ENCODE assay signal across 20 cellular contexts in genomic region chr4:43458293-43458692, GRCh38.
DNase-seq lines count a peak whose midpoint lies in the region; ATAC-seq, FAIRE-seq and TF ChIP-seq lines count a peak whose summit lies in the region.
"Had no signal": no experiment of that assay in that cellular context is flagged by ENCODE, and none has a peak within 500 bp of the region (broad histone marks: within the 10 kb centered on the region; RNA-seq: fewer than 3 reads in every experiment).

No MANE protein-coding gene starts in this region.

- H3K9ac ChIP-seq in SK-N-SH (no peak overlapping the region), H1 (replicated peaks in 1 of 4; ENCODE audit: extremely low read depth in 1 of 4, low read depth in 3 of 4, low read length in 3 of 4) (no peak overlapping the region)
- H3K9ac ChIP-seq: KMS-11 had no signal

- FAIRE-seq in H1 (lab: Jason Lieb, UNC): no peak
- FAIRE-seq: A549, GM12891, GM18507, HepG2 had no signal

- WGBS in SK-N-SH (ENCODE audit: low lambda C conversion rate): 50% methylated on average over 1 of the region's 4 CpGs
- 62% methylated on average over 4 of the region's 4 CpGs; no CpG with 5 or more reads in 1 of the 2 experiments for WGBS in H1 (ENCODE audit: extremely low coverage in 1 of 2, insufficient coverage in 1 of 2, insufficient read length in 1 of 2, insufficient replicate concordance in 2 of 2, low coverage in 1 of 2, low lambda C conversion rate in 2 of 2, missing lambda C conversion rate in 1 of 2), 2 experiments

- no peak overlapping the region for H2BK12ac ChIP-seq in H1 (ENCODE audit: low read depth, low read length)

- POLR2A ChIA-PET in SK-N-SH (lab: Yijun Ruan, JAX) (no interaction called here), H1 (lab: Charles Lee; ENCODE audit: partially characterized antibody) (no interaction called here)

- no peak for TF ChIP-seq POLR2A in H1 (IDR thresholded peaks at IDR 0.05; ENCODE audit: control extremely low read depth in 1 of 2, low read depth in 2 of 2, low read length in 2 of 2)

- no peak overlapping the region for H3K14ac ChIP-seq in H1 (ENCODE audit: insufficient read length)

- no peak for TF ChIP-seq CTCF in SK-N-SH (IDR thresholded peaks at IDR 0.05)
- TF ChIP-seq CTCF in H1 (IDR thresholded peaks at IDR 0.05; ENCODE audit: control extremely low read depth in 1 of 3, insufficient read depth in 1 of 3, low read depth in 1 of 3, low read length in 3 of 3): no peak
- TF ChIP-seq CTCF in ascending aorta (IDR thresholded peaks at IDR 0.05): no peak

- ATAC-seq in SK-N-SH treated with all-trans-retinoic acid at 6 μM for 48 hours (no peak), HG03439 (IDR thresholded peaks at IDR 0.05; ENCODE audit: unreplicated experiment) (no peak)
- ATAC-seq: A549, HepG2 had no signal

- H3K36me3 ChIP-seq in SK-N-SH (replicated peaks in 1 of 2; ENCODE audit: control insufficient read depth in 1 of 2, insufficient read depth in 2 of 2, low read length in 1 of 2) (no peaks in the 10 kb centered on the region), H1 (ENCODE audit: control insufficient read depth in 2 of 4, insufficient read depth in 4 of 4, low read length in 3 of 4) (no peaks in the 10 kb centered on the region), ascending aorta (no peaks in the 10 kb centered on the region)

- intact Hi-C loops in ascending aorta (cut with DNase I): no loop called here

- CTCF ChIA-PET in SK-N-SH (lab: Yijun Ruan, JAX) (no interaction called here), H1 (lab: Charles Lee; ENCODE audit: partially characterized antibody) (interaction anchor here (1.5 kb wide), 1 partner anchor 11 kb away, joined by 4 read pairs; no protein-coding TSS in a partner anchor)

- no peak overlapping the region for H3K18ac ChIP-seq in H1 (ENCODE audit: extremely low read depth, low read length)

- DNase-seq in SK-N-SH (no peak), NCI-H510A treated with DMSO at 0.1 percent for 48 hours (lab: John Stamatoyannopoulos, UW) (peak; percentile 38), H1 (ENCODE audit: low read depth in 1 of 2, low spot score in 2 of 2) (no peak), NCI-H2196 treated with DMSO at 0.1 percent for 48 hours (lab: John Stamatoyannopoulos, UW; ENCODE audit: unreplicated experiment) (no peak), ascending aorta (ENCODE audit: low spot score in 2 of 2) (no peak)
- DNase-seq: Caco-2; CD4-positive, alpha-beta T cell; DMS153; NCI-H1436; NCI-H1930; NCI-H526; NK-92 treated with Interleukin-12 subunit alpha and Interleukin-12 subunit beta, amount 100 ng/mL, for 24 hours; SIG-M5 had no signal

- H3K9me3 ChIP-seq in SK-N-SH (no peaks in the 10 kb centered on the region), H1 (ENCODE audit: insufficient read depth in 2 of 2, low read depth in 1 of 2, low read length in 1 of 2) (no peaks in the 10 kb centered on the region), ascending aorta (no peaks in the 10 kb centered on the region)
- H3K9me3 ChIP-seq: A549, Caco-2 had no signal

- no peak overlapping the region for H3K4me2 ChIP-seq in SK-N-SH
- no peak overlapping the region for H3K4me2 ChIP-seq in H1 (ENCODE audit: insufficient read depth in 1 of 2, low read depth in 2 of 2, low read length in 2 of 2)
- H3K4me2 ChIP-seq: A549, KMS-11 had no signal

- H3K4me1 ChIP-seq in SK-N-SH (ENCODE audit: control insufficient read depth in 1 of 2, insufficient read depth in 2 of 2, low read depth in 1 of 2, low read length in 1 of 2): no peaks in the 10 kb centered on the region; a peak in 2 of 4 replicates
- H3K4me1 ChIP-seq in H1 (replicated peaks in 1 of 4; ENCODE audit: control insufficient read depth in 3 of 4, insufficient read depth in 4 of 4, low read length in 3 of 4): peaks cover 0 to 6% (median 3%) of the 10 kb centered on the region in 4 experiments; a peak in 3 of 7 replicates
- peaks cover 0 to 3% of the 10 kb centered on the region in 2 donors for H3K4me1 ChIP-seq in ascending aorta
- H3K4me1 ChIP-seq: A549, Caco-2 had no signal

- no peaks in the 10 kb centered on the region for H3K9me2 ChIP-seq in SK-N-SH

- H2BK15ac ChIP-seq in H1 (ENCODE audit: low read length): no peak overlapping the region

- no peak overlapping the region for H3K27ac ChIP-seq in SK-N-SH (ENCODE audit: low read depth in 2 of 2, low read length in 1 of 2)
- no peak overlapping the region for H3K27ac ChIP-seq in H1 (ENCODE audit: low read depth, low read length)
- H3K27ac ChIP-seq in ascending aorta: no peak overlapping the region
- H3K27ac ChIP-seq: A549, KMS-11 had no signal

- H3K27me3 ChIP-seq in SK-N-SH (ENCODE audit: insufficient read depth) (no peaks in the 10 kb centered on the region), H1 (replicated peaks in 1 of 4; ENCODE audit: control insufficient read depth in 3 of 4, extremely low read depth in 1 of 4, insufficient read depth in 3 of 4, low read length in 3 of 4) (no peaks in the 10 kb centered on the region), ascending aorta (no peaks in the 10 kb centered on the region)

- H4K8ac ChIP-seq in H1 (ENCODE audit: extremely low read depth, insufficient read depth, low read length): no peak overlapping the region

- H2BK5ac ChIP-seq in H1 (ENCODE audit: low read depth, low read length): no peak overlapping the region

- H3K79me1 ChIP-seq in H1 (ENCODE audit: low read depth, low read length): no peaks in the 10 kb centered on the region

- no peak overlapping the region for H3K4ac ChIP-seq in H1 (replicated peaks; ENCODE audit: insufficient read length, low read depth, low read length)

- TF ChIP-seq EP300 in SK-N-SH (IDR thresholded peaks at IDR 0.05; ENCODE audit: borderline replicate concordance in 1 of 2, low read depth in 1 of 2, low read length in 1 of 2): no peak
- TF ChIP-seq EP300 in H1 (IDR thresholded peaks at IDR 0.05; ENCODE audit: borderline replicate concordance in 1 of 2, low read depth in 2 of 2, low read length in 2 of 2): no peak

- peaks cover 14% of the 10 kb centered on the region for H3F3A ChIP-seq in SK-N-SH (replicated peaks; ENCODE audit: insufficient read depth)

- H2BK120ac ChIP-seq in H1 (replicated peaks; ENCODE audit: low read depth, low read length): no peak overlapping the region

- H4K20me1 ChIP-seq in SK-N-SH (ENCODE audit: insufficient read depth) (no peaks in the 10 kb centered on the region), H1 (replicated peaks in 1 of 2; ENCODE audit: control insufficient read depth in 1 of 2, insufficient read depth in 2 of 2, low read length in 2 of 2) (no peaks in the 10 kb centered on the region)

- H3K23me2 ChIP-seq in H1 (ENCODE audit: low read depth, low read length): no peaks in the 10 kb centered on the region; the same call in 1 of the 2 replicates

- H2AK5ac ChIP-seq in H1 (ENCODE audit: low read depth, low read length): no peak overlapping the region

- no peak overlapping the region for H3K23ac ChIP-seq in H1 (ENCODE audit: insufficient read length)

- H2AFZ ChIP-seq in SK-N-SH (ENCODE audit: low read depth): peak overlapping the region; percentile 56; the same call in 1 of the 2 replicates
- H2AFZ ChIP-seq in H1 (ENCODE audit: low read length): 0 out of 2 replicates have a peak overlapping the region, but pooled peaks have one; percentile 21

- no peak overlapping the region for H4K91ac ChIP-seq in H1 (replicated peaks; ENCODE audit: insufficient read length, low read length)

- H3K4me3 ChIP-seq in SK-N-SH (ENCODE audit: low read depth in 2 of 2, low read length in 1 of 2) (no peak overlapping the region), H1 (ENCODE audit: extremely low read depth in 1 of 4, insufficient read depth in 2 of 4, low read depth in 3 of 4, low read length in 4 of 4) (no peak overlapping the region), ascending aorta (no peak overlapping the region)
- H3K4me3 ChIP-seq: A549 had no signal

- H2BK20ac ChIP-seq in H1 (ENCODE audit: low read length): no peak overlapping the region

- no peaks in the 10 kb centered on the region for H3K79me2 ChIP-seq in SK-N-SH (ENCODE audit: insufficient read depth)
- no peaks in the 10 kb centered on the region for H3K79me2 ChIP-seq in H1 (ENCODE audit: control insufficient read depth in 1 of 2, insufficient read depth in 2 of 2, low read length in 2 of 2)

- no peak for TF ChIP-seq RAD21 in SK-N-SH (IDR thresholded peaks at IDR 0.05; ENCODE audit: low read length)
- TF ChIP-seq RAD21 in H1 (IDR thresholded peaks at IDR 0.05 in 1 of 2, conservative IDR thresholded peaks at IDR 0.05 in 1 of 2; ENCODE audit: low read depth in 2 of 2, low read length in 2 of 2): no peak

- H3K56ac ChIP-seq in H1 (replicated peaks; ENCODE audit: insufficient read length, low read depth, low read length): no peak overlapping the region

- H4K5ac ChIP-seq in H1 (ENCODE audit: insufficient read length, low read depth, low read length): no peak overlapping the region

TF ChIP-seq in SK-N-SH, 30 proteins besides CTCF, POLR2A, EP300 and RAD21 (continues in another document):
- TF ChIP-seq, protein P1, sequence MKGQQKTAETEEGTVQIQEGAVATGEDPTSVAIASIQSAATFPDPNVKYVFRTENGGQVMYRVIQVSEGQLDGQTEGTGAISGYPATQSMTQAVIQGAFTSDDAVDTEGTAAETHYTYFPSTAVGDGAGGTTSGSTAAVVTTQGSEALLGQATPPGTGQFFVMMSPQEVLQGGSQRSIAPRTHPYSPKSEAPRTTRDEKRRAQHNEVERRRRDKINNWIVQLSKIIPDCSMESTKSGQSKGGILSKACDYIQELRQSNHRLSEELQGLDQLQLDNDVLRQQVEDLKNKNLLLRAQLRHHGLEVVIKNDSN (IDR thresholded peaks at IDR 0.05; ENCODE audit: borderline replicate concordance, low read depth): no peak
- TF ChIP-seq MXI1 (IDR thresholded peaks at IDR 0.05; ENCODE audit: low read depth, low read length) (no peak), FOXJ3 (CRISPR knock-in tag; IDR thresholded peaks at IDR 0.05) (no peak)

TF ChIP-seq in H1, 55 proteins besides CTCF, POLR2A, EP300 and RAD21 (continues in another document):
- TF ChIP-seq CBX5 (IDR thresholded peaks at IDR 0.05; ENCODE audit: low read depth, low read length) (no peak), TAF7 (optimal IDR thresholded peaks at IDR 0.05; ENCODE audit: borderline replicate concordance, low read depth, low read length) (no peak), CHD1 (IDR thresholded peaks at IDR 0.05; ENCODE audit: low read depth, low read length) (no peak)
